19 cellular contexts compared by ENCODE assay signal in the genomic region with DNA sequence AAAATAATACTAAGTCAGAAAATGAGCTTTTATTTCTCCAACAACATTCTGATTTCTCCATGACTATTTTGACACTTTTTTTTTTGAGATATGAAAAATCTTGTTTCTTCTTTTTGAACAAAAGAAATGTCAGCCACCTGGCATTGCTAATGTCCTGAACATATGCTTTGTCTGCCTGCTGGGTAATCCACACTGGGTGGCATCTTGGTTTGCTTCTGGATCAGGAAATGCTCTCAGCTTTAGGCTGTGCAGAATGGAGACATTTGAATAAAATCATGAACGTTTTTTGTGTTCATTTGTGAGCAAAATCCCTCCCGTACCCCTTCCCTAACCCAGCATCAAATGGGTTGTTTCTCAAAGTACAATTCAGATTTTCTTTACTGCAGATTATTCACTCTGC.
"Had no signal": no experiment of that assay in that cellular context is flagged by ENCODE, and none has a peak within 500 bp of the region (broad histone marks: within the 10 kb centered on the region; RNA-seq: fewer than 3 reads in every experiment).

No MANE protein-coding gene starts in this region.

- H3K4me3 Mint-ChIP-seq: activated CD4-positive, alpha-beta T cell treated with anti-CD3 and anti-CD28 coated beads, Interleukin-2, amount 10 ng/mL, durations not matched to agents 24 days and 14 days; activated CD8-positive, alpha-beta T cell treated with anti-CD3 and anti-CD28 coated beads for 36 hours; activated naive CD8-positive, alpha-beta T cell treated with anti-CD3 and anti-CD28 coated beads, Interleukin-2, amount 10 ng/mL, durations not matched to agents 7 days and 5 days; central memory CD8-positive, alpha-beta T cell; immature natural killer cell; naive thymus-derived CD4-positive, alpha-beta T cell; T-helper 1 cell treated with Interleukin-12 subunit alpha and Interleukin-12 subunit beta and Interleukin-4 antibody, amounts not matched to agents 30 μg/mL and 1 μg/mL, for 36 hours had no signal

- H3K4me3 ChIP-seq: gastroesophageal sphincter, thyroid gland had no signal

- H3K9me3 Mint-ChIP-seq: activated CD8-positive, alpha-beta T cell treated with anti-CD3 and anti-CD28 coated beads for 36 hours; activated naive CD8-positive, alpha-beta T cell treated with anti-CD3 and anti-CD28 coated beads, Interleukin-2, amount 10 ng/mL, durations not matched to agents 7 days and 5 days; activated T-helper 2 cell treated with anti-CD3 and anti-CD28 coated beads, Interferon-gamma antibody, Interleukin-2, Interleukin-4, amounts not matched to agents 10 μg/mL and 5 μg/mL and 100 μg/mL, durations not matched to agents 14 hours and 24 hours and 36 hours; central memory CD8-positive, alpha-beta T cell; immature natural killer cell; naive thymus-derived CD4-positive, alpha-beta T cell; T-helper 1 cell treated with Interleukin-12 subunit alpha and Interleukin-12 subunit beta and Interleukin-4 antibody, amounts not matched to agents 30 μg/mL and 1 μg/mL, for 36 hours had no signal

- DNase-seq: activated CD4-positive, alpha-beta T cell treated with anti-CD3 and anti-CD28 coated beads, Interleukin-2, amount 10 ng/mL, durations not matched to agents 24 days and 14 days; activated CD8-positive, alpha-beta T cell treated with anti-CD3 and anti-CD28 coated beads for 36 hours; activated naive CD4-positive, alpha-beta T cell treated with Interleukin-2 at 50 U/mL for 16 hours; activated naive CD8-positive, alpha-beta T cell treated with anti-CD3 and anti-CD28 coated beads, Interleukin-2, amount 10 ng/mL, durations not matched to agents 7 days and 5 days; activated T-cell treated with anti-CD3 and anti-CD28 coated beads, Interleukin-2, amount 50 U/mL, for 1 hour; amygdala; cortex of kidney; immature natural killer cell; left cardiac atrium; mesenchymal stem cell; naive thymus-derived CD4-positive, alpha-beta T cell; stimulated activated CD4-positive, alpha-beta T cell treated with anti-CD3 and anti-CD28 coated beads, Interleukin-2, amount 100 ng/mL, for 24 hours; stimulated activated naive CD4-positive, alpha-beta T cell treated with Interleukin-2 at 50 U/mL for 16 hours; thyroid gland had no signal

- H3K4me1 Mint-ChIP-seq: central memory CD8-positive, alpha-beta T cell; immature natural killer cell had no signal

- H3K27me3 ChIP-seq: gastroesophageal sphincter, thyroid gland had no signal

- H3K36me3 Mint-ChIP-seq: activated naive CD8-positive, alpha-beta T cell treated with anti-CD3 and anti-CD28 coated beads, Interleukin-2, amount 10 ng/mL, durations not matched to agents 7 days and 5 days; immature natural killer cell had no signal

- H3K36me3 ChIP-seq: gastroesophageal sphincter, thyroid gland had no signal

- H3K27ac ChIP-seq: gastroesophageal sphincter, thyroid gland had no signal

- H3K9me3 ChIP-seq: gastroesophageal sphincter, thyroid gland had no signal

- H3K4me1 ChIP-seq: gastroesophageal sphincter, thyroid gland had no signal

- H3K27ac Mint-ChIP-seq: activated CD4-positive, alpha-beta T cell treated with anti-CD3 and anti-CD28 coated beads, Interleukin-2, amount 10 ng/mL, durations not matched to agents 24 days and 14 days; activated CD8-positive, alpha-beta T cell treated with anti-CD3 and anti-CD28 coated beads for 36 hours; activated naive CD8-positive, alpha-beta T cell treated with anti-CD3 and anti-CD28 coated beads, Interleukin-2, amount 10 ng/mL, durations not matched to agents 7 days and 5 days; activated T-helper 2 cell treated with anti-CD3 and anti-CD28 coated beads, Interferon-gamma antibody, Interleukin-2, Interleukin-4, amounts not matched to agents 10 μg/mL and 5 μg/mL and 100 μg/mL, durations not matched to agents 14 hours and 24 hours and 36 hours; immature natural killer cell; naive thymus-derived CD4-positive, alpha-beta T cell; T-helper 1 cell treated with Interleukin-12 subunit alpha and Interleukin-12 subunit beta and Interleukin-4 antibody, amounts not matched to agents 30 μg/mL and 1 μg/mL, for 36 hours had no signal

- ATAC-seq: activated CD8-positive, alpha-beta T cell treated with anti-CD3 and anti-CD28 coated beads for 36 hours; esophagus mucosa; gastroesophageal sphincter; left cardiac atrium; naive thymus-derived CD4-positive, alpha-beta T cell had no signal
